ENCODE assay signal across 33 cellular contexts in the genomic region with DNA sequence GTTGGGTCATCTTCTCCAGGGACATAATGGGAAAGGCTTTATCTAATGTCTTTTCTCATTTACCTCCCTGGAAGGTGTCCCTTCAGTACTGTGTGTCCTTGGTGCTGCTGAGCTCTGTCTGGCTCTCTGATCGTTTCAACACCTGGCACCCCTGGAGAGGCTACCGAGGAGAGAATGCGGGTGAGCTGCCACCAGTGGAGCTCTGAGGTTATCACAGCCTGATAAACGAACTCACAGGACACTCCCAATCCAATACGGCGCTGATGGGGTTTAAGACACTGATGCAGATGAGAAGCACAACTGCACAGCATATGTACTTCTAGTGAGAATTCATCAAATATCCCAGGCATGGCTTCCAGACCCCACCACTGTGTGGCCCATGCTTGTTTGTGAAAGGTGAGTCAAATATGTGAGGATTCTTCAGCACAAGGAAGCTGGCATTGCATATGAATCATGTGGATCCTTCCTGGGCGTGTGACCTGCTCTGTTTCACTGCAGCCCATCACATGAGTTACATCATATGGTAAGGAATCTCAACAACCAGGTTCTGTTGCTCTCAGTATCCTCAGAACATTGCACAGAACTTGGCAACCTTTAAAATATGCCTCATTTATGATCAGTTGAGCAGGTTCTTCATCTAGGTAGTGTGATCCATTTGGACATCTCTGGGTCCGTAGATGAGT. TPM values are rescaled to one million over a fixed set of nuclear protein-coding genes. Genes with fewer than 3 reads are reported as not detected.
A peak's percentile ranks its signal among the peaks of the same experiment; 100 is the strongest.
DNase-seq lines count a peak whose midpoint lies in the region; ATAC-seq and TF ChIP-seq lines count a peak whose summit lies in the region.
"Had no signal": no experiment of that assay in that cellular context is flagged by ENCODE, and none has a peak within 500 bp of the region (broad histone marks: within the 10 kb centered on the region; RNA-seq: fewer than 3 reads in every experiment).

No MANE protein-coding gene starts in this region.

- H3K9ac ChIP-seq in PC-3 (ENCODE audit: low read length) (no peak overlapping the region), mammary epithelial cell (ENCODE audit: insufficient read depth, low read length) (no peak overlapping the region)
- H3K9ac ChIP-seq: parathyroid adenoma had no signal

- H3K4me1 ChIP-seq in PC-3 (ENCODE audit: insufficient read depth, low read length), result peaks cover 10% of the 10 kb centered on the region
- H3K4me1 ChIP-seq in mammary epithelial cell (ENCODE audit: insufficient read depth, low read length), result peaks cover 31% of the 10 kb centered on the region
- H3K4me1 ChIP-seq: ascending aorta, parathyroid adenoma had no signal

- no peaks in the 10 kb centered on the region for H4K20me1 ChIP-seq in PC-3 (ENCODE audit: low read length)
- H4K20me1 ChIP-seq in mammary epithelial cell (ENCODE audit: insufficient read depth, low read length), result no peaks in the 10 kb centered on the region

- peak overlapping the region; percentile 4; the same call in 1 of the 2 replicates for H3K4me2 ChIP-seq in PC-3 (ENCODE audit: low read length)
- H3K4me2 ChIP-seq in mammary epithelial cell (ENCODE audit: insufficient read depth, low read depth, low read length), result peak overlapping the region; percentile 10
- H3K4me2 ChIP-seq: GM23338 had no signal

- H3K4me3 ChIP-seq in PC-3 (ENCODE audit: low read length) (no peak overlapping the region), mammary epithelial cell (replicated peaks in 1 of 3; ENCODE audit: insufficient read depth in 1 of 3, low read depth in 2 of 3, low read length in 3 of 3) (no peak overlapping the region)
- H3K4me3 ChIP-seq: ascending aorta, GM23338, SK-N-MC, testis, vagina had no signal

- H3K79me2 ChIP-seq in PC-3 (ENCODE audit: low read length) (no peaks in the 10 kb centered on the region), mammary epithelial cell (ENCODE audit: insufficient read depth, low read length) (no peaks in the 10 kb centered on the region)
- H3K79me2 ChIP-seq: parathyroid adenoma had no signal

- peak; percentile 64 for ATAC-seq in PC-3
- ATAC-seq: GM23338; HepG2; left cardiac atrium; Panc1; right cardiac atrium; stimulated activated memory B cell treated with anti-CD40 and anti-IgM and Interleukin-4, amounts not matched to agents 10 μg/mL and 1 μg/mL and 100 μg/mL, for 72 hours had no signal

- POLR2A ChIA-PET in PC-3 (lab: Charles Lee; ENCODE audit: unreplicated experiment), result no interaction called here

- H3F3A ChIP-seq in PC-3 (ENCODE audit: low read length, unreplicated experiment), result no peaks in the 10 kb centered on the region

- no peak for TF ChIP-seq CTCF in PC-3 (conservative IDR thresholded peaks at IDR 0.05; ENCODE audit: low read depth, low read length)
- TF ChIP-seq CTCF in mammary epithelial cell (conservative IDR thresholded peaks at IDR 0.05 in 1 of 2, IDR thresholded peaks at IDR 0.05 in 1 of 2; ENCODE audit: extremely low read depth in 1 of 2, insufficient read depth in 1 of 2, low read depth in 1 of 2, low read length in 2 of 2), result no peak

- intact Hi-C loops in PC-3 (cut with micrococcal nuclease), result no loop called here
- intact Hi-C loops in mammary epithelial cell (cut with micrococcal nuclease), result loop anchor here (1.0 to 5.0 kb wide), 2 partner anchors 35 to 103 kb away; a partner anchor contains a TSS

- CTCF ChIA-PET in PC-3 (lab: Charles Lee), result no interaction called here
- CTCF ChIA-PET in mammary epithelial cell (lab: Charles Lee; ENCODE audit: low non-redundant PET), result interaction anchor here (0.6 kb wide), 1 partner anchor 10 kb away, joined by 3 read pairs; no protein-coding TSS in a partner anchor

- H3K36me3 ChIP-seq in PC-3 (ENCODE audit: low read depth, low read length) (no peaks in the 10 kb centered on the region), mammary epithelial cell (ENCODE audit: insufficient read depth, low read length) (no peaks in the 10 kb centered on the region)
- H3K36me3 ChIP-seq: ascending aorta, vagina had no signal

- peak; percentile 78 for DNase-seq in PC-3
- DNase-seq in mammary epithelial cell, result peak; percentile 88
- DNase-seq in islet precursor cell, result peak; percentile 77
- no peak for DNase-seq in T1000 (lab: John Stamatoyannopoulos, UW)
- no peak for DNase-seq in NK-92 treated with Interleukin-12 subunit alpha and Interleukin-12 subunit beta, amount 100 ng/mL, for 24 hours (lab: John Stamatoyannopoulos, UW)
- DNase-seq in DMS153 treated with DMSO at 0.1 percent for 48 hours (lab: John Stamatoyannopoulos, UW; ENCODE audit: unreplicated experiment), result no peak
- no peak for DNase-seq in activated naive CD4-positive, alpha-beta T cell treated with anti-CD3 and anti-CD28 coated beads, Interleukin-2, amount 50 U/mL, for 16 hours
- DNase-seq: activated effector memory CD4-positive, alpha-beta T cell treated with Interleukin-2 at 50 U/mL for 16 hours; activated naive CD8-positive, alpha-beta T cell treated with anti-CD3 and anti-CD28 coated beads for 36 hours; EL; HFFc6; Kasumi-1; left cardiac atrium; NCI-H1694; NCI-H2171; NCI-H510A treated with DMSO at 0.1 percent for 48 hours; right cardiac atrium; stimulated activated CD4-positive, alpha-beta T cell treated with anti-CD3 and anti-CD28 coated beads, Interleukin-12 subunit alpha, Interleukin-12 subunit beta, amount 100 ng/mL, for 4 hours; stimulated activated CD4-positive, alpha-beta T cell treated with anti-CD3 and anti-CD28 coated beads, Interleukin-4, amount 100 ng/mL, for 4 hours; testis had no signal

- H3K27me3 ChIP-seq in PC-3 (ENCODE audit: low read length) (peaks cover 73% of the 10 kb centered on the region), mammary epithelial cell (ENCODE audit: insufficient read depth, low read length) (no peaks in the 10 kb centered on the region)
- H3K27me3 ChIP-seq: ascending aorta, testis, vagina had no signal

- in situ Hi-C loops in mammary epithelial cell (cut with MboI; ENCODE audit: low sequenced_read_pairs in 2 of 2), result no loop called here

- no TSS peak for BruUV-seq in PC-3 (replicated peaks; lab: Mats Ljungman, UMichigan)
- TSS peak; percentile 86 for BruUV-seq in mammary epithelial cell (replicated peaks; lab: Mats Ljungman, UMichigan)

- H3K27ac ChIP-seq in PC-3 (ENCODE audit: low read length) (no peak overlapping the region), mammary epithelial cell (ENCODE audit: insufficient read depth, low read depth, low read length) (peak overlapping the region; percentile 40), temporal lobe (ENCODE audit: low read depth, low read length) (peak overlapping the region; percentile 17)
- H3K27ac ChIP-seq: ascending aorta, C4-2B, parathyroid adenoma, SK-N-MC, testis, vagina had no signal

- WGBS in mammary epithelial cell (ENCODE audit: low coverage, missing lambda C conversion rate), result 86% methylated on average over 8 of the region's 8 CpGs

- H3K9me2 ChIP-seq in PC-3 (replicated peaks; ENCODE audit: low read length), result no peaks in the 10 kb centered on the region

- H2AFZ ChIP-seq in PC-3 (ENCODE audit: low read length), result no peak overlapping the region
- peak overlapping the region; percentile 45 for H2AFZ ChIP-seq in mammary epithelial cell (ENCODE audit: low read depth, low read length)
- H2AFZ ChIP-seq: GM23338, parathyroid adenoma had no signal

- dilution Hi-C loops in mammary epithelial cell (cut with HindIII; ENCODE audit: low sequenced_read_pairs), result no loop called here

- H3K9me3 ChIP-seq in PC-3 (ENCODE audit: low read length) (no peaks in the 10 kb centered on the region), mammary epithelial cell (replicated peaks; ENCODE audit: insufficient read depth, low read length) (no peaks in the 10 kb centered on the region)
- H3K9me3 ChIP-seq: ascending aorta, testis, vagina had no signal

RNA-seq across cellular contexts. Expression of a gene that starts 34.8 kb away (rescaled TPM):
- 0.17 TPM in 1 of 2 replicates, not detected in the other for total RNA-seq in PC-3 (2014; rRNA removed)
- 10 to 100 TPM; 24.7 to 35.2 TPM for total RNA-seq in mammary epithelial cell
- polyA plus RNA-seq in mammary epithelial cell, result 22.1 TPM
- polyA minus RNA-seq in mammary epithelial cell, result 20.2 TPM
- total RNA-seq in temporal lobe, result 3.9 TPM

RNA-seq across cellular contexts. Expression of a gene that starts 39.3 kb away (rescaled TPM):
- not detected in 2 replicates for total RNA-seq in PC-3 (2014; rRNA removed)
- total RNA-seq in mammary epithelial cell, result not detected
- not detected for polyA plus RNA-seq in mammary epithelial cell
- polyA minus RNA-seq in mammary epithelial cell, result not detected
- total RNA-seq in temporal lobe, result not detected
- total RNA-seq: activated naive CD8-positive, alpha-beta T cell treated with anti-CD3 and anti-CD28 coated beads for 36 hours; ascending aorta; cardiac septum; GM23338; HepG2; HFFc6; left cardiac atrium; lung microvascular endothelial cell; neural crest cell; right cardiac atrium; testis; vagina had no signal
- polyA plus RNA-seq: GM23338, HepG2, right cardiac atrium had no signal

RNA-seq across cellular contexts. Expression of a gene that starts 53.9 kb away (rescaled TPM):
- total RNA-seq in PC-3 (2014; rRNA removed) (not detected in 2 replicates), mammary epithelial cell (not detected), temporal lobe (not detected)
- not detected for polyA plus RNA-seq in mammary epithelial cell
- polyA minus RNA-seq in mammary epithelial cell, result not detected
- total RNA-seq: activated naive CD8-positive, alpha-beta T cell treated with anti-CD3 and anti-CD28 coated beads for 36 hours; ascending aorta; cardiac septum; GM23338; HepG2; HFFc6; left cardiac atrium; lung microvascular endothelial cell; neural crest cell; right cardiac atrium; vagina had no signal
- polyA plus RNA-seq: GM23338, HepG2, right cardiac atrium had no signal

RNA-seq across cellular contexts. Expression of a gene that starts 57.6 kb away (rescaled TPM):
- total RNA-seq in PC-3 (2014; rRNA removed), result not detected in 2 replicates
- total RNA-seq in mammary epithelial cell, result under 1 TPM in 1 of 2 donors, not detected in 1; 0.17 TPM
- not detected for polyA plus RNA-seq in mammary epithelial cell
- 9.7 TPM for polyA minus RNA-seq in mammary epithelial cell
- total RNA-seq in temporal lobe, result not detected
- total RNA-seq: activated naive CD8-positive, alpha-beta T cell treated with anti-CD3 and anti-CD28 coated beads for 36 hours; ascending aorta; cardiac septum; GM23338; HepG2; HFFc6; left cardiac atrium; lung microvascular endothelial cell; neural crest cell; right cardiac atrium; vagina had no signal
- polyA plus RNA-seq: GM23338, HepG2, right cardiac atrium had no signal

Comparison
In these comparisons a context has a peak if more than half of its experiments do, and no peak if none do; other contexts are left out.
1. DNase-seq: peak in PC-3 (single experiment), mammary epithelial cell (single experiment) and islet precursor cell (single experiment); none in T1000 (single experiment), NK-92 treated with Interleukin-12 subunit alpha and Interleukin-12 subunit beta, amount 100 ng/mL, for 24 hours (single experiment), DMS153 treated with DMSO at 0.1 percent for 48 hours (single experiment) and activated naive CD4-positive, alpha-beta T cell treated with anti-CD3 and anti-CD28 coated beads, Interleukin-2, amount 50 U/mL, for 16 hours (single experiment).